ENCODE assay signal across 8 cellular contexts in genomic region chr7:67171151-67171550, GRCh38.
DNase-seq lines count a peak whose midpoint lies in the region; ATAC-seq and TF ChIP-seq lines count a peak whose summit lies in the region.
"Not testable (repeated sequence)": the region's sequence is repeated elsewhere in the genome, so short reads cannot be mapped to it uniquely, and the experiment has no call there.

No MANE protein-coding gene starts in this region.

- H3K9me3 Mint-ChIP-seq in CD8-positive, alpha-beta T cell; activated T-helper 17 cell treated with anti-CD3 and anti-CD28 coated beads, Interleukin-2, amount 50 U/mL, for 72 hours; naive thymus-derived CD8-positive, alpha-beta T cell: not testable (repeated sequence)

- H3K4me3 Mint-ChIP-seq in CD8-positive, alpha-beta T cell, result not testable (repeated sequence)
- peak overlapping the region; percentile 71 for H3K4me3 Mint-ChIP-seq in activated T-helper 17 cell treated with anti-CD3 and anti-CD28 coated beads, Interleukin-2, amount 50 U/mL, for 72 hours
- peak overlapping the region in 1 of 10 donors; percentile 2 for H3K4me3 Mint-ChIP-seq in naive thymus-derived CD8-positive, alpha-beta T cell

- not testable (repeated sequence) for H3K4me3 ChIP-seq in CD8-positive, alpha-beta T cell (ENCODE audit: low read depth, low read length)

- H3K36me3 ChIP-seq in CD8-positive, alpha-beta T cell (ENCODE audit: insufficient read depth, low read length), result not testable (repeated sequence)

- H3K9me3 ChIP-seq in CD8-positive, alpha-beta T cell (ENCODE audit: low read length), result not testable (repeated sequence)

- not testable (repeated sequence) for H3K36me3 Mint-ChIP-seq in CD8-positive, alpha-beta T cell; activated T-helper 17 cell treated with anti-CD3 and anti-CD28 coated beads, Interleukin-2, amount 50 U/mL, for 72 hours (ENCODE audit: low read depth); naive thymus-derived CD8-positive, alpha-beta T cell

- H3K4me1 ChIP-seq in CD8-positive, alpha-beta T cell (ENCODE audit: insufficient read depth, low read length), result not testable (repeated sequence)

- H3K27me3 Mint-ChIP-seq in CD8-positive, alpha-beta T cell (ENCODE audit: low read depth); activated T-helper 17 cell treated with anti-CD3 and anti-CD28 coated beads, Interleukin-2, amount 50 U/mL, for 72 hours; naive thymus-derived CD8-positive, alpha-beta T cell: not testable (repeated sequence)

- intact Hi-C loops in CD8-positive, alpha-beta T cell (cut with DNase I, micrococcal nuclease), result not testable (repeated sequence)

- CTCF ChIA-PET in CD8-positive, alpha-beta T cell (lab: Charles Lee), result not testable (repeated sequence)

- POLR2A ChIA-PET in CD8-positive, alpha-beta T cell (lab: Charles Lee); naive thymus-derived CD8-positive, alpha-beta T cell (lab: Charles Lee): not testable (repeated sequence)

- not testable (repeated sequence) for H3K27me3 ChIP-seq in CD8-positive, alpha-beta T cell (ENCODE audit: insufficient read depth, low read length)

- H3K4me1 Mint-ChIP-seq in CD8-positive, alpha-beta T cell (ENCODE audit: low read depth); activated T-helper 17 cell treated with anti-CD3 and anti-CD28 coated beads, Interleukin-2, amount 50 U/mL, for 72 hours; naive thymus-derived CD8-positive, alpha-beta T cell: not testable (repeated sequence)

- H3K27ac Mint-ChIP-seq in CD8-positive, alpha-beta T cell, result peak overlapping the region; percentile 20
- H3K27ac Mint-ChIP-seq in activated T-helper 17 cell treated with anti-CD3 and anti-CD28 coated beads, Interleukin-2, amount 50 U/mL, for 72 hours, result peak overlapping the region; percentile 88
- peak overlapping the region in 6 of 10 donors; percentile 1 to 76 (median 63) for H3K27ac Mint-ChIP-seq in naive thymus-derived CD8-positive, alpha-beta T cell

- H3K27ac ChIP-seq in CD8-positive, alpha-beta T cell (ENCODE audit: low read depth, low read length), result not testable (repeated sequence)

- not testable (repeated sequence) for DNase-seq in CD8-positive, alpha-beta T cell; naive thymus-derived CD8-positive, alpha-beta T cell

- TF ChIP-seq CTCF in CD8-positive, alpha-beta T cell (IDR thresholded peaks at IDR 0.05), result not testable (repeated sequence)

- not testable (repeated sequence) for ATAC-seq in CD8-positive, alpha-beta T cell; naive thymus-derived CD8-positive, alpha-beta T cell
- peak; percentile 59 for ATAC-seq in GM18909 (IDR thresholded peaks at IDR 0.05; ENCODE audit: poor library complexity, unreplicated experiment)
- peak; percentile 67 for ATAC-seq in GM19467 (IDR thresholded peaks at IDR 0.05; ENCODE audit: unreplicated experiment)
- ATAC-seq in GM21737 (IDR thresholded peaks at IDR 0.05; ENCODE audit: unreplicated experiment), result peak; percentile 82
- peak; percentile 86 for ATAC-seq in HG03025 (IDR thresholded peaks at IDR 0.05; ENCODE audit: low FRiP score, unreplicated experiment)
- peak; percentile 69 for ATAC-seq in HG03571 (IDR thresholded peaks at IDR 0.05; ENCODE audit: unreplicated experiment)
- peak; percentile 32 for ATAC-seq in activated T-helper 17 cell treated with anti-CD3 and anti-CD28 coated beads, Interleukin-2, amount 50 U/mL, for 72 hours (replicated peaks)

Comparison
In these comparisons a context has a peak if more than half of its experiments do, and no peak if none do; other contexts are left out.
1. H3K27ac Mint-ChIP-seq: peak in every context shown above with its lines; median percentile 88 in activated T-helper 17 cell treated with anti-CD3 and anti-CD28 coated beads, Interleukin-2, amount 50 U/mL, for 72 hours; 63 in naive thymus-derived CD8-positive, alpha-beta T cell; 20 in CD8-positive, alpha-beta T cell.